ENCODE assay signal across 1 cellular context in genomic region chr16:85752511-85753420, GRCh38.
TF ChIP-seq lines count a peak whose summit lies in the region.

No MANE protein-coding gene starts in this region.

TF ChIP-seq in A549, 52 proteins besides CTCF, POLR2A, EP300 and RAD21 (continued from another document):
- TF ChIP-seq REST (IDR thresholded peaks at IDR 0.05) (no peak), BCL3 (IDR thresholded peaks at IDR 0.05) (no peak), NR3C1 (IDR thresholded peaks at IDR 0.05) (no peak), HOXB13 (CRISPR knock-in tag; IDR thresholded peaks at IDR 0.05; ENCODE audit: low read depth) (no peak), MYC (IDR thresholded peaks at IDR 0.05; ENCODE audit: borderline replicate concordance, low read length) (no peak), HMGXB4 (CRISPR knock-in tag; IDR thresholded peaks at IDR 0.05; ENCODE audit: borderline replicate concordance) (no peak), BHLHE40 (IDR thresholded peaks at IDR 0.05; ENCODE audit: low read depth, low read length) (no peak)
